In the genomic region with DNA sequence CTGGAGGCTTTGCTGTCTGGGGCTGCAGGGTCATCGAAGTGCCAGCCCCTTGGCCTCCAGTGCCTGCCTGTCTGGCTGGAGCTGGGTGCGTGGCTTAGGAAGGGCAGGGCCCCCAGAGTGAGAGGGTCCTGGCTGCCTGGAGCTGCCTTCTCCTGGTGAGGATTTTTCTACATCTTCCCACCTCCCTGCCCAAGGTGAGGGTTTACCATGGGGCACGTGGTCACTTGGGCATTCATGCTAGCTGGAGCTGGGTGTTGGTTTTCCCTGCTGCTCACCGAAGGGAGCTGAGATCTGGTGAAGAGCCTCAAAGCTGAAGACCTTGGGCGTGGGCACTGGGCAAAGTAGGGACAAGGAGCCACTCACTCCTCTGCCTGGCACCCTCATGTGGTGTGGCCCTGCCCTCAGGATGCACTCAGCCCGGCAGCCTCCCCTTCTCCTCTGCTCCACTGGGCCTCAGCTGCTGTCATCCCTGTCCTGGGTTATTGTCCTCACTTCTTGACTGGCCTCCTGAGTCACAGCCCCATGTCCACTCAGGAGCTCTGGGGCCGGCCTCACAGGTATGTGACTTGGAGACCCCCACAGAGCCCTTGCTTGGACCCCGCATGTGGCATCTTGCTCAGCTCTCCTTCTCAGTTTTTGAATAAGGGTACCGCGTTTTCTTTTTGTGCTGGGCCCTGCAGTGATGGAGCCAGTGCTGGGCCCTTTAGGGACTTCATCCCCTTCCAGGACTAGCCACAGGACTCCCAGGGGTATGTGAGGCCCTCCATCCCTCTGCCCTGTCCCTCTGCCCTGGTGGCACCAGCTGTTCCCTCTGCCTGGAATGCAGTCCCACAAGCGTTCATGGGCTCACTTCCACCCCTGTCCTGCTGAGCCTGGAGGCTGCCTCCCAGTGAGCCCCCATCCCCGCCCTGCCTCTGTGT, we compare ENCODE assay signal across 10 cellular contexts. TPM values are rescaled to one million over a fixed set of nuclear protein-coding genes. Genes with fewer than 3 reads are reported as not detected.
DNase-seq lines count a peak whose midpoint lies in the region; ATAC-seq, FAIRE-seq and TF ChIP-seq lines count a peak whose summit lies in the region.
"Had no signal": no experiment of that assay in that cellular context is flagged by ENCODE, and none has a peak within 500 bp of the region (broad histone marks: within the 10 kb centered on the region; RNA-seq: fewer than 3 reads in every experiment).

No MANE protein-coding gene starts in this region.

- 63 to 74% methylated on average over 12 of the region's 12 CpGs for WGBS in pancreas, 2 donors

- H3K36me3 Mint-ChIP-seq in CD4-positive, alpha-beta memory T cell, result no peaks in the 10 kb centered on the region
- no peaks in the 10 kb centered on the region for H3K36me3 Mint-ChIP-seq in T-helper 1 cell treated with Interleukin-12 subunit alpha and Interleukin-12 subunit beta and Interleukin-4 antibody, amounts not matched to agents 30 μg/mL and 1 μg/mL, for 36 hours (ENCODE audit: low read depth)

- CTCF ChIA-PET in CD4-positive, alpha-beta memory T cell (lab: Charles Lee; ENCODE audit: partially characterized antibody), result interaction anchor here (1.3 kb wide), 1 partner anchor 98 kb away, joined by 4 read pairs; no protein-coding TSS in a partner anchor

- H3K9me3 ChIP-seq in CD4-positive, alpha-beta memory T cell (ENCODE audit: control insufficient read depth in 1 of 2, low read length in 2 of 2), result no peaks in the 10 kb centered on the region
- no peaks in the 10 kb centered on the region for H3K9me3 ChIP-seq in pancreas

- peak overlapping the region; percentile 50 to 73 (median 64) for H3K4me3 Mint-ChIP-seq in CD4-positive, alpha-beta memory T cell
- H3K4me3 Mint-ChIP-seq in T-helper 1 cell treated with Interleukin-12 subunit alpha and Interleukin-12 subunit beta and Interleukin-4 antibody, amounts not matched to agents 30 μg/mL and 1 μg/mL, for 36 hours, result peak overlapping the region; percentile 67

- ATAC-seq in pancreas (no peak), GM18502 (IDR thresholded peaks at IDR 0.05; ENCODE audit: poor library complexity, unreplicated experiment) (no peak), GM19035 (IDR thresholded peaks at IDR 0.05; ENCODE audit: unreplicated experiment) (no peak)

- no peak overlapping the region for H3K4me3 ChIP-seq in CD4-positive, alpha-beta memory T cell (ENCODE audit: low read length in 2 of 2)
- H3K4me3 ChIP-seq in fibroblast of villous mesenchyme (ENCODE audit: low read depth, low read length) (peak overlapping the region; percentile 75), pancreas (peak overlapping the region; percentile 42 to 77 (median 74))
- H3K4me3 ChIP-seq: GM12878 had no signal

- no peaks in the 10 kb centered on the region for H3K9me3 Mint-ChIP-seq in CD4-positive, alpha-beta memory T cell
- no peaks in the 10 kb centered on the region for H3K9me3 Mint-ChIP-seq in T-helper 1 cell treated with Interleukin-12 subunit alpha and Interleukin-12 subunit beta and Interleukin-4 antibody, amounts not matched to agents 30 μg/mL and 1 μg/mL, for 36 hours

- peaks cover 16% of the 10 kb centered on the region for H3K4me1 ChIP-seq in CD4-positive, alpha-beta memory T cell (ENCODE audit: insufficient read depth, low read length)
- peaks cover 0 to 14% (median 4%) of the 10 kb centered on the region in 3 donors for H3K4me1 ChIP-seq in pancreas

- peak overlapping the region in 4 of 7 donors; percentile 46 to 83 (median 56) for H3K27ac Mint-ChIP-seq in CD4-positive, alpha-beta memory T cell
- H3K27ac Mint-ChIP-seq in T-helper 1 cell treated with Interleukin-12 subunit alpha and Interleukin-12 subunit beta and Interleukin-4 antibody, amounts not matched to agents 30 μg/mL and 1 μg/mL, for 36 hours, result peak overlapping the region; percentile 41

- FAIRE-seq in pancreas (lab: Jason Lieb, UNC), result no peak
- FAIRE-seq: GM12878, islet of Langerhans had no signal

- no peaks in the 10 kb centered on the region for H3K27me3 ChIP-seq in CD4-positive, alpha-beta memory T cell (ENCODE audit: insufficient read depth, low read length)
- no peaks in the 10 kb centered on the region for H3K27me3 ChIP-seq in pancreas

- H3K4me1 Mint-ChIP-seq in CD4-positive, alpha-beta memory T cell, result peaks cover 3 to 12% (median 3%) of the 10 kb centered on the region in 4 donors
- peaks cover 4% of the 10 kb centered on the region for H3K4me1 Mint-ChIP-seq in T-helper 1 cell treated with Interleukin-12 subunit alpha and Interleukin-12 subunit beta and Interleukin-4 antibody, amounts not matched to agents 30 μg/mL and 1 μg/mL, for 36 hours (ENCODE audit: low read depth)

- no peak for DNase-seq in CD4-positive, alpha-beta memory T cell
- DNase-seq in fibroblast of villous mesenchyme (ENCODE audit: low read depth) (no peak), pancreas (peak in 3 of 6 donors; percentile 10 to 52 (median 19)), GF-D8 (lab: John Stamatoyannopoulos, UW) (no peak), SHP77 treated with DMSO at 0.1 percent for 48 hours (lab: John Stamatoyannopoulos, UW) (no peak)

- POLR2A ChIA-PET in CD4-positive, alpha-beta memory T cell (lab: Charles Lee; ENCODE audit: partially characterized antibody), result interaction anchor here (0.7 kb wide), 1 partner anchor 1525 kb away, joined by 3 read pairs; no protein-coding TSS in a partner anchor

- H3K27me3 Mint-ChIP-seq in CD4-positive, alpha-beta memory T cell, result no peaks in the 10 kb centered on the region
- peaks cover 17% of the 10 kb centered on the region for H3K27me3 Mint-ChIP-seq in T-helper 1 cell treated with Interleukin-12 subunit alpha and Interleukin-12 subunit beta and Interleukin-4 antibody, amounts not matched to agents 30 μg/mL and 1 μg/mL, for 36 hours (ENCODE audit: low read depth)

- TF ChIP-seq CTCF in fibroblast of villous mesenchyme (IDR thresholded peaks at IDR 0.05; ENCODE audit: insufficient read depth, low read depth, low read length) (no peak), pancreas (IDR thresholded peaks at IDR 0.05) (no peak)

- intact Hi-C loops in CD4-positive, alpha-beta memory T cell (cut with micrococcal nuclease), result no loop called here
- intact Hi-C loops in pancreas (cut with DNase I), result no loop called here

- no peaks in the 10 kb centered on the region for H3K36me3 ChIP-seq in CD4-positive, alpha-beta memory T cell (ENCODE audit: insufficient read depth, low read length)
- no peaks in the 10 kb centered on the region for H3K36me3 ChIP-seq in pancreas

- no peak overlapping the region for H3K27ac ChIP-seq in CD4-positive, alpha-beta memory T cell (ENCODE audit: low read depth, low read length)
- peak overlapping the region in 2 of 4 donors; percentile 41 to 55 for H3K27ac ChIP-seq in pancreas

RNA-seq across cellular contexts. Expression of a gene that starts 1.6 kb away (rescaled TPM):
- total RNA-seq in CD4-positive, alpha-beta memory T cell, result 1 to 10 TPM; 3.0 to 3.8 TPM
- polyA plus RNA-seq in CD4-positive, alpha-beta memory T cell, result under 1 TPM in 1 of 2 donors, not detected in 1; 0.16 TPM
- total RNA-seq in fibroblast of villous mesenchyme (19.4 and 22.5 TPM in 2 replicates), pancreas (10 to 100 TPM; 17.7 to 26.3 (median 21.9) TPM)
- polyA plus RNA-seq in pancreas, result 10 to 100 TPM; 19.1 to 43.8 TPM

RNA-seq across cellular contexts. Expression of a gene that starts 58.0 kb away (rescaled TPM):
- total RNA-seq in CD4-positive, alpha-beta memory T cell, result not detected
- polyA plus RNA-seq in CD4-positive, alpha-beta memory T cell, result under 1 TPM in 1 of 2 donors, not detected in 1; 0.68 TPM
- under 0.01 TPM in 1 of 2 replicates, not detected in the other for total RNA-seq in fibroblast of villous mesenchyme
- 10 to 100 TPM in 1 of 6 donors, 1 to 10 TPM in 2, under 1 TPM in 3; 0.19 to 12.5 (median 0.91) TPM for total RNA-seq in pancreas
- under 1 TPM; 0.49 to 0.52 TPM for polyA plus RNA-seq in pancreas

Comparison
In these comparisons a context has a peak if more than half of its experiments do, and no peak if none do; other contexts are left out.
1. H3K4me3 ChIP-seq: peak in fibroblast of villous mesenchyme (single experiment) and pancreas (4 of 4); none in CD4-positive, alpha-beta memory T cell (0 of 2).